In the genomic region with DNA sequence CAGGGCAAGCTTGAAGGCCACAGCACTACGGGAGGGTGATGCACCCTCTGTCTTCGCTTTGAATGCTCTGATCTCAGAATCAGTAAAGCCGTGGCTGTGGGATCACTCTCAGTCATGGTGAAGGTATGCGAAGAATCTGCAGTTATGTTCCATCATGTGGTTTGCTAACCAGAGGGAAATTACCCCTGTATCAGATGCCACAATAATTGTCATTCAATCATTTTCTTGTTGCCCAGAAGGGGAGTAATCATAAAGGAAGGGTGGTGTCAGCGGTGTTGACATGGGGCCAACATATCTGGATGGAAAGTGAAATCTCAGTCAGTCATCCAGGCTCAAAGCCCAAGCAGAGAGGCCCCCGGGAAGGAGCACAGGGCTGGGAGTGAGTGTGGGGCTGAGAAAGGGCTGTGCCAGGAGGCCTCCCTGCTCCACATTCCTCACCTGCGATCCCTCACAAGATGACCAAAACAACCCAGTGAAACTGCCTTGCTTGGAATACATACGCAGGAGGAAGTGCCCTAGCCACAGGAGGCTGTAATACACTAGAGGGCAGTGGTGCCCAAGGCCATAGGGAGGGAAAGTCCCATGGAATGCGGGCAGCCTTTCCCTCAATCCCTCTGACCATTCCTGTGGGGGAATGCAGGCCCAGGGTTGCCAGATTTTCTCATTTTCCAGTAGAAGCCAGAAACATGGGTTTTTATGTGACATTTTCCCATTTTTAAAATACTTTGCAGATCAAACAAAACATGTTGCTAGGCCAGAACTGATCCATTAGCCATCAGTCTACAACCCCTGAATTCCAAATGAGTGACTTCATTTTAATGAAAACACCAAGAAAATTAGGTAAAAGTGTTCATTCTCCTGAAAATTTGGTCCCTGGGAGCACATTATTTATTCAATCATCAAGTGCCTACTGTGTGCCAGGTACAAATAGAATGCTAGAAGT, we compare ENCODE assay signal across 1 cellular context.
TF ChIP-seq lines count a peak whose summit lies in the region.

No MANE protein-coding gene starts in this region.

TF ChIP-seq in GM23338, 12 proteins besides CTCF, POLR2A, EP300 and RAD21 (continued from another document):
- TF ChIP-seq, protein P1, sequence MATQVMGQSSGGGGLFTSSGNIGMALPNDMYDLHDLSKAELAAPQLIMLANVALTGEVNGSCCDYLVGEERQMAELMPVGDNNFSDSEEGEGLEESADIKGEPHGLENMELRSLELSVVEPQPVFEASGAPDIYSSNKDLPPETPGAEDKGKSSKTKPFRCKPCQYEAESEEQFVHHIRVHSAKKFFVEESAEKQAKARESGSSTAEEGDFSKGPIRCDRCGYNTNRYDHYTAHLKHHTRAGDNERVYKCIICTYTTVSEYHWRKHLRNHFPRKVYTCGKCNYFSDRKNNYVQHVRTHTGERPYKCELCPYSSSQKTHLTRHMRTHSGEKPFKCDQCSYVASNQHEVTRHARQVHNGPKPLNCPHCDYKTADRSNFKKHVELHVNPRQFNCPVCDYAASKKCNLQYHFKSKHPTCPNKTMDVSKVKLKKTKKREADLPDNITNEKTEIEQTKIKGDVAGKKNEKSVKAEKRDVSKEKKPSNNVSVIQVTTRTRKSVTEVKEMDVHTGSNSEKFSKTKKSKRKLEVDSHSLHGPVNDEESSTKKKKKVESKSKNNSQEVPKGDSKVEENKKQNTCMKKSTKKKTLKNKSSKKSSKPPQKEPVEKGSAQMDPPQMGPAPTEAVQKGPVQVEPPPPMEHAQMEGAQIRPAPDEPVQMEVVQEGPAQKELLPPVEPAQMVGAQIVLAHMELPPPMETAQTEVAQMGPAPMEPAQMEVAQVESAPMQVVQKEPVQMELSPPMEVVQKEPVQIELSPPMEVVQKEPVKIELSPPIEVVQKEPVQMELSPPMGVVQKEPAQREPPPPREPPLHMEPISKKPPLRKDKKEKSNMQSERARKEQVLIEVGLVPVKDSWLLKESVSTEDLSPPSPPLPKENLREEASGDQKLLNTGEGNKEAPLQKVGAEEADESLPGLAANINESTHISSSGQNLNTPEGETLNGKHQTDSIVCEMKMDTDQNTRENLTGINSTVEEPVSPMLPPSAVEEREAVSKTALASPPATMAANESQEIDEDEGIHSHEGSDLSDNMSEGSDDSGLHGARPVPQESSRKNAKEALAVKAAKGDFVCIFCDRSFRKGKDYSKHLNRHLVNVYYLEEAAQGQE (IDR thresholded peaks at IDR 0.05; ENCODE audit: unreplicated experiment) = no peak
